30 cellular contexts compared by ENCODE assay signal in the genomic region with DNA sequence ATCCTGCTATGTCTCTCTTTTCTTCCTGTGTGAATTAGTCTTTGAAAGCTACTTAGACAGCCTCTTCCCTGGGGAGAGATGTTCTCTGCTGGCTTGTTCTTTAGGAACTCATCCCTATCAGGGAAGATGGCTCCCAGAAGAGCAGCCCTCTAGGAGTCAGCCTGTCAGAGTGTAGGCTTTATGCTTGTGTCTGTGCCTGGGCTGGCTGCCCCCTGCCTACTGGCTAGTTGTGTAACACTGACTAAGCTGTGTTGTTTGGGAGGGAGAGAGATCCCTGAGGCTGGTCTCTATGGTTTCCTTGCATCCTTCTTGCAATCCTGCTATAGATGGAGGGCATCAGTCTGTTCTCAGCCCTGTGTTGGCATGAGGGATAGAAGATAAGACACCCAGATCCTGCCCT.
A peak's percentile ranks its signal among the peaks of the same experiment; 100 is the strongest.
DNase-seq lines count a peak whose midpoint lies in the region; ATAC-seq and TF ChIP-seq lines count a peak whose summit lies in the region.
"Had no signal": no experiment of that assay in that cellular context is flagged by ENCODE, and none has a peak within 500 bp of the region (broad histone marks: within the 10 kb centered on the region; RNA-seq: fewer than 3 reads in every experiment).

No MANE protein-coding gene starts in this region.

- H3F3A ChIP-seq in GM23248 (ENCODE audit: insufficient read depth) = 0 out of 2 replicates have a peak, but pooled peaks cover 10% of the 10 kb centered on the region

- H2BK12ac ChIP-seq in mesenchymal stem cell (ENCODE audit: low read length in 2 of 2) = no peak overlapping the region

- H3K36me3 Mint-ChIP-seq in T-helper 1 cell treated with Interleukin-12 subunit alpha and Interleukin-12 subunit beta and Interleukin-4 antibody, amounts not matched to agents 30 μg/mL and 1 μg/mL, for 36 hours (ENCODE audit: low read depth) = peaks cover 37% of the 10 kb centered on the region
- H3K36me3 Mint-ChIP-seq in natural killer cell = peaks cover 5% of the 10 kb centered on the region
- H3K36me3 Mint-ChIP-seq in natural killer cell treated with Interleukin-12 subunit alpha and Interleukin-12 subunit beta and Interleukin-15 and Interleukin-18, amount 100 ng/mL, for 72 hours = peaks cover 8% of the 10 kb centered on the region

- no peak overlapping the region for H2AFZ ChIP-seq in mesenchymal stem cell (ENCODE audit: low read depth, low read length)
- H2AFZ ChIP-seq in GM23248 = no peak overlapping the region

- no peak overlapping the region for H2BK15ac ChIP-seq in mesenchymal stem cell (ENCODE audit: low read depth, poor library complexity, severe bottlenecking)

- H3K4me2 ChIP-seq in mesenchymal stem cell (ENCODE audit: low read length, poor library complexity, severe bottlenecking) (no peak overlapping the region), GM23248 (ENCODE audit: unreplicated experiment) (no peak overlapping the region)
- H3K4me2 ChIP-seq: BLaER1 treated with 17β-estradiol and CSF1 and Interleukin-3, amounts not matched to agents 10 nM and 100 nM had no signal

- H3K36me3 ChIP-seq in mesenchymal stem cell (ENCODE audit: control insufficient read depth in 1 of 2, insufficient read depth in 2 of 2, low read depth in 1 of 2, low read length in 2 of 2) (peaks cover 2 to 6% of the 10 kb centered on the region in 2 experiments), GM23248 (ENCODE audit: low read depth) (no peaks in the 10 kb centered on the region)
- H3K36me3 ChIP-seq: cardiac muscle cell, colonic mucosa, right lobe of liver had no signal

- no peaks in the 10 kb centered on the region for H3K9me3 Mint-ChIP-seq in T-helper 1 cell treated with Interleukin-12 subunit alpha and Interleukin-12 subunit beta and Interleukin-4 antibody, amounts not matched to agents 30 μg/mL and 1 μg/mL, for 36 hours
- H3K9me3 Mint-ChIP-seq in natural killer cell = no peaks in the 10 kb centered on the region
- H3K9me3 Mint-ChIP-seq in natural killer cell treated with Interleukin-12 subunit alpha and Interleukin-12 subunit beta and Interleukin-15 and Interleukin-18, amount 100 ng/mL, for 72 hours = no peaks in the 10 kb centered on the region
- H3K9me3 Mint-ChIP-seq: activated T-helper 17 cell treated with anti-CD3 and anti-CD28 coated beads, Interleukin-2, amount 50 U/mL, for 72 hours; HFFc6; memory B cell had no signal

- in situ Hi-C loops in GM23248 (cut with MboI) = no loop called here

- TF ChIP-seq CTCF in natural killer cell (IDR thresholded peaks at IDR 0.05) = no peak

- H3K79me2 ChIP-seq in GM23248 (ENCODE audit: insufficient read depth) = 0 out of 2 replicates have a peak, but pooled peaks cover 15% of the 10 kb centered on the region

- no peak overlapping the region for H2AK5ac ChIP-seq in mesenchymal stem cell (ENCODE audit: low read length, severe bottlenecking)

- H4K20me1 ChIP-seq in GM23248 (ENCODE audit: insufficient read depth) = no peaks in the 10 kb centered on the region

- H3K14ac ChIP-seq in mesenchymal stem cell (ENCODE audit: low read length in 2 of 2) = no peak overlapping the region

- no peak for ATAC-seq in natural killer cell
- ATAC-seq in natural killer cell treated with Interleukin-12 subunit alpha and Interleukin-12 subunit beta and Interleukin-15 and Interleukin-18, amount 100 ng/mL, for 72 hours = no peak
- ATAC-seq: Panc1, right lobe of liver had no signal

- peak overlapping the region; percentile 8 for H4K8ac ChIP-seq in mesenchymal stem cell (ENCODE audit: low read length)

- no peak overlapping the region for H2BK5ac ChIP-seq in mesenchymal stem cell (ENCODE audit: low read depth, low read length, poor library complexity, severe bottlenecking)

- intact Hi-C loops in natural killer cell (cut with micrococcal nuclease) = no loop called here

- H3K18ac ChIP-seq in mesenchymal stem cell (ENCODE audit: low read depth in 1 of 2, low read length in 2 of 2) = no peak overlapping the region

- no peak overlapping the region for H3K4me3 ChIP-seq in mesenchymal stem cell (ENCODE audit: insufficient read depth in 1 of 2, low read depth in 1 of 2, low read length in 2 of 2)
- no peak overlapping the region for H3K4me3 ChIP-seq in GM23248
- H3K4me3 ChIP-seq: BLaER1 treated with 17β-estradiol and CSF1 and Interleukin-3, amounts not matched to agents 10 nM and 100 nM; cardiac muscle cell; colonic mucosa; right lobe of liver had no signal

- H3K4me1 ChIP-seq in mesenchymal stem cell (ENCODE audit: control insufficient read depth, insufficient read depth, low read depth, low read length) = peaks cover 1% of the 10 kb centered on the region
- H3K4me1 ChIP-seq in GM23248 (ENCODE audit: insufficient read depth) = no peaks in the 10 kb centered on the region
- H3K4me1 ChIP-seq: BLaER1 treated with 17β-estradiol and CSF1 and Interleukin-3, amounts not matched to agents 10 nM and 100 nM; colonic mucosa had no signal

- H3K27ac ChIP-seq in mesenchymal stem cell (ENCODE audit: low read length, poor library complexity, severe bottlenecking) (no peak overlapping the region), GM23248 (no peak overlapping the region)
- H3K27ac ChIP-seq: 22Rv1; BLaER1 treated with 17β-estradiol and CSF1 and Interleukin-3, amounts not matched to agents 10 nM and 100 nM; cardiac muscle cell; colonic mucosa; right lobe of liver; VCaP had no signal

- no peak overlapping the region for H3K4me3 Mint-ChIP-seq in T-helper 1 cell treated with Interleukin-12 subunit alpha and Interleukin-12 subunit beta and Interleukin-4 antibody, amounts not matched to agents 30 μg/mL and 1 μg/mL, for 36 hours
- no peak overlapping the region for H3K4me3 Mint-ChIP-seq in natural killer cell
- H3K4me3 Mint-ChIP-seq in natural killer cell treated with Interleukin-12 subunit alpha and Interleukin-12 subunit beta and Interleukin-15 and Interleukin-18, amount 100 ng/mL, for 72 hours = no peak overlapping the region
- H3K4me3 Mint-ChIP-seq: activated T-helper 17 cell treated with anti-CD3 and anti-CD28 coated beads, Interleukin-2, amount 50 U/mL, for 72 hours; HFFc6; memory B cell had no signal

- no peak for DNase-seq in T-helper 1 cell
- no peak for DNase-seq in natural killer cell
- no peak for DNase-seq in natural killer cell treated with Interleukin-12 subunit alpha and Interleukin-12 subunit beta and Interleukin-15 and Interleukin-18, amount 100 ng/mL, for 72 hours (ENCODE audit: low spot score)
- DNase-seq in mesenchymal stem cell = no peak
- no peak for DNase-seq in SHP77 (lab: John Stamatoyannopoulos, UW)
- no peak for DNase-seq in GM23248
- no peak for DNase-seq in cerebellum (ENCODE audit: low spot score)
- DNase-seq: activated CD4-positive, alpha-beta T cell treated with anti-CD3 and anti-CD28 coated beads, Interleukin-2, amount 50 U/mL, for 1 hour; colonic mucosa; DMS79 treated with DMSO at 0.1 percent for 48 hours; effector CD8-positive, alpha-beta T cell; GDM1; glutamatergic neuron; GOT3; HFFc6; MV-4-11; NCI-H1436 treated with DMSO at 0.1 percent for 48 hours; right lobe of liver; SHP77 treated with DMSO at 0.1 percent for 48 hours; stimulated activated CD4-positive, alpha-beta T cell treated with anti-CD3 and anti-CD28 coated beads, Interleukin-2, amount 100 ng/mL, for 48 hours; T1000; trophoblast cell had no signal

- H3K27ac Mint-ChIP-seq in T-helper 1 cell treated with Interleukin-12 subunit alpha and Interleukin-12 subunit beta and Interleukin-4 antibody, amounts not matched to agents 30 μg/mL and 1 μg/mL, for 36 hours = peak overlapping the region; percentile 47
- peak overlapping the region; percentile 17 to 77 for H3K27ac Mint-ChIP-seq in natural killer cell
- H3K27ac Mint-ChIP-seq in natural killer cell treated with Interleukin-12 subunit alpha and Interleukin-12 subunit beta and Interleukin-15 and Interleukin-18, amount 100 ng/mL, for 72 hours = peak overlapping the region in 1 of 2 donors; percentile 76
- H3K27ac Mint-ChIP-seq: activated T-helper 17 cell treated with anti-CD3 and anti-CD28 coated beads, Interleukin-2, amount 50 U/mL, for 72 hours; HFFc6; memory B cell had no signal

- H2BK120ac ChIP-seq in mesenchymal stem cell (ENCODE audit: low read depth, low read length) = no peak overlapping the region

- H3K9me2 ChIP-seq in GM23248 (ENCODE audit: insufficient read depth) = peaks cover 3% of the 10 kb centered on the region; the same call in 1 of the 2 replicates

- H3K23ac ChIP-seq in mesenchymal stem cell (ENCODE audit: low read length in 2 of 2) = no peak overlapping the region

- H4K91ac ChIP-seq in mesenchymal stem cell (ENCODE audit: low read length) = no peak overlapping the region

- H3K4ac ChIP-seq in mesenchymal stem cell (ENCODE audit: low read depth in 1 of 2, low read length in 2 of 2) = no peak overlapping the region

- H3K4me1 Mint-ChIP-seq in T-helper 1 cell treated with Interleukin-12 subunit alpha and Interleukin-12 subunit beta and Interleukin-4 antibody, amounts not matched to agents 30 μg/mL and 1 μg/mL, for 36 hours (ENCODE audit: low read depth) = peaks cover 63% of the 10 kb centered on the region
- peaks cover 75 to 83% of the 10 kb centered on the region in 2 donors for H3K4me1 Mint-ChIP-seq in natural killer cell
- H3K4me1 Mint-ChIP-seq in natural killer cell treated with Interleukin-12 subunit alpha and Interleukin-12 subunit beta and Interleukin-15 and Interleukin-18, amount 100 ng/mL, for 72 hours (ENCODE audit: low read depth in 2 of 2) = peaks cover 49 to 61% of the 10 kb centered on the region in 2 donors

- no peaks in the 10 kb centered on the region for H3K27me3 Mint-ChIP-seq in T-helper 1 cell treated with Interleukin-12 subunit alpha and Interleukin-12 subunit beta and Interleukin-4 antibody, amounts not matched to agents 30 μg/mL and 1 μg/mL, for 36 hours (ENCODE audit: low read depth)
- H3K27me3 Mint-ChIP-seq in natural killer cell (ENCODE audit: low read depth in 2 of 2) = no peaks in the 10 kb centered on the region
- no peaks in the 10 kb centered on the region for H3K27me3 Mint-ChIP-seq in natural killer cell treated with Interleukin-12 subunit alpha and Interleukin-12 subunit beta and Interleukin-15 and Interleukin-18, amount 100 ng/mL, for 72 hours
- H3K27me3 Mint-ChIP-seq: activated T-helper 17 cell treated with anti-CD3 and anti-CD28 coated beads, Interleukin-2, amount 50 U/mL, for 72 hours; memory B cell had no signal

- H3K9ac ChIP-seq in mesenchymal stem cell (ENCODE audit: low read length) (no peak overlapping the region), GM23248 (no peak overlapping the region)
- H3K9ac ChIP-seq: BLaER1 treated with 17β-estradiol and CSF1 and Interleukin-3, amounts not matched to agents 10 nM and 100 nM had no signal

- H3K9me3 ChIP-seq in mesenchymal stem cell (ENCODE audit: control insufficient read depth, low read length) = no peaks in the 10 kb centered on the region
- H3K9me3 ChIP-seq in GM23248 (ENCODE audit: low read depth) = no peaks in the 10 kb centered on the region
- H3K9me3 ChIP-seq: colonic mucosa, right lobe of liver had no signal

- H3K27me3 ChIP-seq in mesenchymal stem cell (ENCODE audit: control insufficient read depth in 1 of 2, insufficient read depth in 1 of 2, low read length in 2 of 2) (no peaks in the 10 kb centered on the region), GM23248 (replicated peaks; ENCODE audit: insufficient read depth) (no peaks in the 10 kb centered on the region)
- H3K27me3 ChIP-seq: BLaER1 treated with 17β-estradiol and CSF1 and Interleukin-3, amounts not matched to agents 10 nM and 100 nM; cardiac muscle cell; colonic mucosa; right lobe of liver had no signal

- H3K79me1 ChIP-seq in mesenchymal stem cell (replicated peaks; ENCODE audit: low read length, poor library complexity, severe bottlenecking) = peaks cover 16% of the 10 kb centered on the region
